9 cellular contexts compared by ENCODE assay signal in the genomic region with DNA sequence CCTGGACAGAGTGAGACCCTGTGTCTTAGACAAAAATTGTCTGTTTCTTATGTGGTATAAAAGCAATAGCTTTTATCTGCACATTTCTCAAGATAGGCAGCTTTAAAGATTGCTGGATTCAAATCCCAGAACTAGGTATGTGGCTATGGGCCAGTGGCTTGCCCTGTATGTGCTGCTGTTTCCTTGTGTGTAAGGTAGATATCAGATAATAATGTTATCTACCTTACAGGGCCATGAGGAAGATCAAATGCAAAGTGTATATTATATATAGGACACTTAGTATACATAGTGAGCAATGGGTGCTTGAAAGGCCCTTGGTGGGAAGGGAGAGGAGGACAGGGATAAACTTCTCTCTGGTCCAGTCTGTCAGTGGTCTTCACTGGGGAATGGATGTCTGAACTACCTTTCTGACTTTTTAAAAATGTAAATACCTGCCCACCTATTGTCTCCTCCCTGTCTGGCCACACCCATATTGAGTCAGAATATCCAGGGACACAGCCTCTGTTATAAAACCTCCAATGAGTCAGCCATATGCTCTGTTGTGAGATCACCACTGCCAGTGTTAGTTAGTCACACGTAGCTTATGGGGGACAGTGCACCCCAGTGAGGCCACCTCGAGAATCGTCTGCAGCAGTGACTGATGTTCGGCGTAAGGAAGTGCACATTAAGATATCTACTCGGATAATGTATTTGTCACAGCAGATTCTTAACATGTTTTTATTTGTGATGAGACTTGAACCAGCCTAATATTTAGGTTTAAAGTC.
A peak's percentile ranks its signal among the peaks of the same experiment; 100 is the strongest.
DNase-seq lines count a peak whose midpoint lies in the region; ATAC-seq, FAIRE-seq and TF ChIP-seq lines count a peak whose summit lies in the region.
"Had no signal": no experiment of that assay in that cellular context is flagged by ENCODE, and none has a peak within 500 bp of the region (broad histone marks: within the 10 kb centered on the region; RNA-seq: fewer than 3 reads in every experiment).

No MANE protein-coding gene starts in this region.

- H3K79me1 ChIP-seq in mesenchymal stem cell (replicated peaks; ENCODE audit: low read length, poor library complexity, severe bottlenecking): peaks cover 9% of the 10 kb centered on the region

- no peak overlapping the region for H3K18ac ChIP-seq in mesenchymal stem cell (ENCODE audit: low read depth in 1 of 2, low read length in 2 of 2)

- BruUV-seq in mammary epithelial cell (replicated peaks; lab: Mats Ljungman, UMichigan): TSS peak; percentile 96

- TF ChIP-seq CTCF in mammary epithelial cell (conservative IDR thresholded peaks at IDR 0.05 in 1 of 2, IDR thresholded peaks at IDR 0.05 in 1 of 2; ENCODE audit: extremely low read depth in 1 of 2, insufficient read depth in 1 of 2, low read depth in 1 of 2, low read length in 2 of 2): peak; percentile 44 to 58
- no peak for TF ChIP-seq CTCF in suprapubic skin (IDR thresholded peaks at IDR 0.05)

- no peak for TF ChIP-seq POLR2A in suprapubic skin (IDR thresholded peaks at IDR 0.05)

- H3K36me3 ChIP-seq in mammary epithelial cell (ENCODE audit: insufficient read depth, low read length) (no peaks in the 10 kb centered on the region), mesenchymal stem cell (ENCODE audit: control insufficient read depth in 1 of 2, insufficient read depth in 2 of 2, low read depth in 1 of 2, low read length in 2 of 2) (peaks cover 3 to 22% of the 10 kb centered on the region in 2 experiments), suprapubic skin (no peaks in the 10 kb centered on the region)
- H3K36me3 ChIP-seq: neutrophil had no signal

- no peak overlapping the region for H2AK5ac ChIP-seq in mesenchymal stem cell (ENCODE audit: low read length, severe bottlenecking)

- DNase-seq in DMS53 (lab: John Stamatoyannopoulos, UW) (peak; percentile 73), HTR-8/SVneo (ENCODE audit: insufficient read length, low spot score) (peak; percentile 62), mammary epithelial cell (peak; percentile 93), mesenchymal stem cell (peak; percentile 66), caudate nucleus (lab: John Stamatoyannopoulos, UW) (no peak), NOMO-1 treated with dmso at 0.1 percent for 144 hours (lab: John Stamatoyannopoulos, UW; ENCODE audit: unreplicated experiment) (no peak), suprapubic skin (ENCODE audit: low spot score in 2 of 2) (no peak)

- H3K4me1 ChIP-seq in mammary epithelial cell (ENCODE audit: insufficient read depth, low read length) (peaks cover 32% of the 10 kb centered on the region), mesenchymal stem cell (ENCODE audit: control insufficient read depth, insufficient read depth, low read depth, low read length) (peaks cover 8% of the 10 kb centered on the region), suprapubic skin (peaks cover 2% of the 10 kb centered on the region)

- H4K20me1 ChIP-seq in mammary epithelial cell (ENCODE audit: insufficient read depth, low read length): no peaks in the 10 kb centered on the region

- 37% methylated on average over 6 of the region's 6 CpGs for WGBS in mammary epithelial cell (ENCODE audit: low coverage, missing lambda C conversion rate)
- 34% methylated on average over 5 of the region's 6 CpGs for WGBS in mesenchymal stem cell
- WGBS in suprapubic skin: 82% methylated on average over 6 of the region's 6 CpGs

- peaks cover 4% of the 10 kb centered on the region for H3K79me2 ChIP-seq in mammary epithelial cell (ENCODE audit: insufficient read depth, low read length)

- intact Hi-C loops in mammary epithelial cell (cut with micrococcal nuclease): loop anchor here (5.0 kb wide), 1 partner anchor 678 kb away; no protein-coding TSS in a partner anchor

- H4K91ac ChIP-seq in mesenchymal stem cell (ENCODE audit: low read length): no peak overlapping the region

- no peak overlapping the region for H2BK12ac ChIP-seq in mesenchymal stem cell (ENCODE audit: low read length in 2 of 2)

- H3K27ac ChIP-seq in mammary epithelial cell (ENCODE audit: insufficient read depth, low read depth, low read length) (peak overlapping the region; percentile 95), mesenchymal stem cell (ENCODE audit: low read length, poor library complexity, severe bottlenecking) (no peak overlapping the region), caudate nucleus (ENCODE audit: low read depth, low read length) (no peak overlapping the region), suprapubic skin (no peak overlapping the region)
- H3K27ac ChIP-seq: neutrophil had no signal

- H3K9ac ChIP-seq in mammary epithelial cell (ENCODE audit: insufficient read depth, low read length): peak overlapping the region; percentile 57
- H3K9ac ChIP-seq in mesenchymal stem cell (ENCODE audit: low read length): no peak overlapping the region

- peak overlapping the region; percentile 60 for H2AFZ ChIP-seq in mammary epithelial cell (ENCODE audit: low read depth, low read length)
- no peak overlapping the region for H2AFZ ChIP-seq in mesenchymal stem cell (ENCODE audit: low read depth, low read length)

- no peak overlapping the region for H3K14ac ChIP-seq in mesenchymal stem cell (ENCODE audit: low read length in 2 of 2)

- no peak overlapping the region for H2BK120ac ChIP-seq in mesenchymal stem cell (ENCODE audit: low read depth, low read length)

- H3K4me3 ChIP-seq in mammary epithelial cell (replicated peaks in 1 of 3; ENCODE audit: insufficient read depth in 1 of 3, low read depth in 2 of 3, low read length in 3 of 3) (no peak overlapping the region), mesenchymal stem cell (ENCODE audit: insufficient read depth in 1 of 2, low read depth in 1 of 2, low read length in 2 of 2) (no peak overlapping the region), suprapubic skin (no peak overlapping the region)

- no peak overlapping the region for H2BK15ac ChIP-seq in mesenchymal stem cell (ENCODE audit: low read depth, poor library complexity, severe bottlenecking)

- TF ChIP-seq EP300 in suprapubic skin (IDR thresholded peaks at IDR 0.05): no peak

- in situ Hi-C loops in mammary epithelial cell (cut with MboI; ENCODE audit: low sequenced_read_pairs in 2 of 2): loop anchor here in 1 of 2 donors (25.0 kb wide), 1 partner anchor 163 kb away; no protein-coding TSS in a partner anchor

- CTCF ChIA-PET in mammary epithelial cell (lab: Charles Lee; ENCODE audit: low non-redundant PET): no interaction called here

- no peak for ATAC-seq in GM21367 (IDR thresholded peaks at IDR 0.05; ENCODE audit: unreplicated experiment)

- dilution Hi-C loops in mammary epithelial cell (cut with HindIII; ENCODE audit: low sequenced_read_pairs): no loop called here

- H4K8ac ChIP-seq in mesenchymal stem cell (ENCODE audit: low read length): peak overlapping the region; percentile 75

- peak overlapping the region; percentile 67 for H3K4me2 ChIP-seq in mammary epithelial cell (ENCODE audit: insufficient read depth, low read depth, low read length)
- H3K4me2 ChIP-seq in mesenchymal stem cell (ENCODE audit: low read length, poor library complexity, severe bottlenecking): no peak overlapping the region

- H3K9me3 ChIP-seq in mammary epithelial cell (replicated peaks; ENCODE audit: insufficient read depth, low read length): no peaks in the 10 kb centered on the region
- no peaks in the 10 kb centered on the region for H3K9me3 ChIP-seq in mesenchymal stem cell (ENCODE audit: control insufficient read depth, low read length)
- no peaks in the 10 kb centered on the region for H3K9me3 ChIP-seq in suprapubic skin
- H3K9me3 ChIP-seq: neutrophil had no signal

- H3K23ac ChIP-seq in mesenchymal stem cell (ENCODE audit: low read length in 2 of 2): no peak overlapping the region

- H3K27me3 ChIP-seq in mammary epithelial cell (ENCODE audit: insufficient read depth, low read length): no peaks in the 10 kb centered on the region
- H3K27me3 ChIP-seq in mesenchymal stem cell (ENCODE audit: control insufficient read depth in 1 of 2, insufficient read depth in 1 of 2, low read length in 2 of 2): no peaks in the 10 kb centered on the region
- H3K27me3 ChIP-seq in suprapubic skin: no peaks in the 10 kb centered on the region
- H3K27me3 ChIP-seq: neutrophil had no signal

- FAIRE-seq in HTR-8/SVneo (lab: Jason Lieb, UNC): peak; percentile 92

- no peak overlapping the region for H2BK5ac ChIP-seq in mesenchymal stem cell (ENCODE audit: low read depth, low read length, poor library complexity, severe bottlenecking)

- H3K4ac ChIP-seq in mesenchymal stem cell (ENCODE audit: low read depth in 1 of 2, low read length in 2 of 2): no peak overlapping the region

Comparison
In these comparisons a context has a peak if more than half of its experiments do, and no peak if none do; other contexts are left out.
1. DNase-seq: peak in DMS53 (single experiment), HTR-8/SVneo (single experiment), mammary epithelial cell (single experiment) and mesenchymal stem cell (single experiment); none in caudate nucleus (0 of 61), NOMO-1 treated with dmso at 0.1 percent for 144 hours (single experiment) and suprapubic skin (0 of 2).
2. CTCF ChIP-seq: peak in mammary epithelial cell (2 of 2); none in suprapubic skin (0 of 2).